ENCODE assay signal across 19 cellular contexts in genomic region chr3:51711352-51712019, GRCh38. TPM values are rescaled to one million over a fixed set of nuclear protein-coding genes. Genes with fewer than 3 reads are reported as not detected.
DNase-seq lines count a peak whose midpoint lies in the region; ATAC-seq, FAIRE-seq and TF ChIP-seq lines count a peak whose summit lies in the region.
"Had no signal": no experiment of that assay in that cellular context is flagged by ENCODE, and none has a peak within 500 bp of the region (broad histone marks: within the 10 kb centered on the region; RNA-seq: fewer than 3 reads in every experiment).

No MANE protein-coding gene starts in this region.

- TF ChIP-seq CTCF in SK-N-SH (IDR thresholded peaks at IDR 0.05): no peak
- no peak for TF ChIP-seq CTCF in D721Med (IDR thresholded peaks at IDR 0.05; ENCODE audit: insufficient read depth, missing control alignments)

- WGBS in SK-N-SH (ENCODE audit: low lambda C conversion rate): 58% methylated on average over 7 of the region's 8 CpGs
- no CpG with 5 or more reads among the region's 8 CpGs for WGBS in neuronal stem cell (ENCODE audit: extremely low coverage in 2 of 2, insufficient read length in 2 of 2, insufficient replicate concordance in 1 of 2), 2 donors

- POLR2A ChIA-PET in SK-N-SH (lab: Yijun Ruan, JAX): no interaction called here

- H2AK5ac ChIP-seq in neuronal stem cell (ENCODE audit: low read depth, low read length): no peak overlapping the region

- H3K79me2 ChIP-seq in SK-N-SH (ENCODE audit: insufficient read depth): no peaks in the 10 kb centered on the region

- H2AFZ ChIP-seq in SK-N-SH (ENCODE audit: low read depth) (no peak overlapping the region), neuronal stem cell (ENCODE audit: low read length) (no peak overlapping the region)

- H4K8ac ChIP-seq in neuronal stem cell (ENCODE audit: low read depth, low read length): no peak overlapping the region

- CTCF ChIA-PET in SK-N-SH (lab: Yijun Ruan, JAX): interaction anchor here (1.2 to 9.6 kb wide), 2 partner anchors 8 to 87 kb away, joined by 5 to 89 read pairs; no protein-coding TSS in a partner anchor

- H3K4me3 ChIP-seq in SK-N-SH (ENCODE audit: low read depth in 2 of 2, low read length in 1 of 2): no peak overlapping the region
- no peak overlapping the region for H3K4me3 ChIP-seq in neuronal stem cell (ENCODE audit: low read length in 2 of 2)
- H3K4me3 ChIP-seq: esophagus squamous epithelium, tibial nerve had no signal

- H3K4me1 ChIP-seq in SK-N-SH (ENCODE audit: control insufficient read depth in 1 of 2, insufficient read depth in 2 of 2, low read depth in 1 of 2, low read length in 1 of 2) (peaks cover 0 to 6% of the 10 kb centered on the region in 2 experiments; a peak in 1 of 4 replicates), neuronal stem cell (ENCODE audit: control insufficient read depth in 2 of 2, insufficient read depth in 1 of 2, low read depth in 1 of 2, low read length in 2 of 2) (peaks cover 3 to 4% of the 10 kb centered on the region in 2 donors)
- H3K4me1 ChIP-seq: Caco-2 had no signal

- no peaks in the 10 kb centered on the region for H3K9me2 ChIP-seq in SK-N-SH

- DNase-seq in SK-N-SH (peak; percentile 13), D721Med (ENCODE audit: insufficient read length, low spot score) (peak; percentile 11), neuronal stem cell (ENCODE audit: low spot score) (no peak), EL (no peak), NCI-H2171 treated with DMSO at 0.1 percent for 48 hours (lab: John Stamatoyannopoulos, UW) (no peak), GM19240 (ENCODE audit: insufficient read length, low spot score) (no peak)
- peak; percentile 36 for DNase-seq in activated CD8-positive, alpha-beta memory T cell treated with anti-CD3 and anti-CD28 coated beads, Interleukin-2, amount 50 U/mL, for 48 hours
- DNase-seq: activated naive CD4-positive, alpha-beta T cell; effector memory CD4-positive, alpha-beta T cell; esophagus squamous epithelium; Karpas-422; NCI-H1092; NCI-H2081 treated with DMSO at 0.1 percent for 48 hours; stimulated activated naive CD8-positive, alpha-beta T cell treated with anti-CD3 and anti-CD28 coated beads, Interleukin-15, Interleukin-2, amounts not matched to agents 100 U/mL and 50 U/mL, for 24 hours had no signal

- no peaks in the 10 kb centered on the region for H3K9me3 ChIP-seq in SK-N-SH
- no peaks in the 10 kb centered on the region for H3K9me3 ChIP-seq in neuronal stem cell (replicated peaks in 1 of 2; ENCODE audit: control insufficient read depth in 2 of 2, insufficient read depth in 1 of 2, low read depth in 1 of 2, low read length in 2 of 2)
- H3K9me3 ChIP-seq: Caco-2, esophagus squamous epithelium, tibial nerve had no signal

- no peaks in the 10 kb centered on the region for H3K79me1 ChIP-seq in neuronal stem cell (ENCODE audit: low read depth, low read length)

- H3K9ac ChIP-seq in SK-N-SH: no peak overlapping the region
- H3K9ac ChIP-seq in neuronal stem cell (ENCODE audit: low read depth, low read length, poor library complexity): peak overlapping the region; percentile 53

- H3K36me3 ChIP-seq in SK-N-SH (replicated peaks in 1 of 2; ENCODE audit: control insufficient read depth in 1 of 2, insufficient read depth in 2 of 2, low read length in 1 of 2): no peaks in the 10 kb centered on the region
- peaks cover 7 to 9% of the 10 kb centered on the region in 2 donors for H3K36me3 ChIP-seq in neuronal stem cell (replicated peaks in 1 of 2; ENCODE audit: control insufficient read depth in 2 of 2, insufficient read depth in 2 of 2, low read length in 2 of 2)
- H3K36me3 ChIP-seq: esophagus squamous epithelium had no signal

- H3K23ac ChIP-seq in neuronal stem cell (ENCODE audit: low read depth, low read length, poor library complexity): no peak overlapping the region

- no peak overlapping the region for H2BK5ac ChIP-seq in neuronal stem cell (ENCODE audit: low read length)

- no peaks in the 10 kb centered on the region for H3F3A ChIP-seq in SK-N-SH (replicated peaks; ENCODE audit: insufficient read depth)

- no peak overlapping the region for H2BK12ac ChIP-seq in neuronal stem cell (ENCODE audit: low read length)

- peaks cover 8% of the 10 kb centered on the region for H4K20me1 ChIP-seq in SK-N-SH (ENCODE audit: insufficient read depth)

- no peak for ATAC-seq in SK-N-SH treated with all-trans-retinoic acid at 6 μM for 48 hours
- ATAC-seq: left cardiac atrium; stimulated activated naive CD8-positive, alpha-beta T cell treated with anti-CD3 and anti-CD28 coated beads, Interleukin-15, Interleukin-2, amounts not matched to agents 100 U/mL and 50 U/mL, for 24 hours had no signal

- no peak overlapping the region for H4K91ac ChIP-seq in neuronal stem cell (ENCODE audit: low read depth, low read length, poor library complexity)

- H3K27me3 ChIP-seq in SK-N-SH (ENCODE audit: insufficient read depth): no peaks in the 10 kb centered on the region
- peaks cover 0 to 16% (median 15%) of the 10 kb centered on the region in 3 experiments for H3K27me3 ChIP-seq in neuronal stem cell (ENCODE audit: control insufficient read depth in 3 of 3, insufficient read depth in 3 of 3, low read depth in 1 of 3, low read length in 3 of 3)
- H3K27me3 ChIP-seq: tibial nerve had no signal

- TF ChIP-seq EP300 in SK-N-SH (IDR thresholded peaks at IDR 0.05; ENCODE audit: borderline replicate concordance in 1 of 2, low read depth in 1 of 2, low read length in 1 of 2): no peak

- H3K18ac ChIP-seq in neuronal stem cell (ENCODE audit: low read length): no peak overlapping the region

- H3K27ac ChIP-seq in SK-N-SH (ENCODE audit: low read depth in 2 of 2, low read length in 1 of 2): no peak overlapping the region
- H3K27ac ChIP-seq in neuronal stem cell (replicated peaks; ENCODE audit: low read length): no peak overlapping the region
- H3K27ac ChIP-seq: 22Rv1, esophagus squamous epithelium, tibial nerve had no signal

- FAIRE-seq in D721Med (lab: Jason Lieb, UNC): no peak

- H2BK120ac ChIP-seq in neuronal stem cell (ENCODE audit: low read depth, low read length): no peak overlapping the region

- H3K4me2 ChIP-seq in SK-N-SH (no peak overlapping the region), neuronal stem cell (ENCODE audit: insufficient read depth, low read length, poor library complexity, severe bottlenecking) (no peak overlapping the region)

- TF ChIP-seq RAD21 in SK-N-SH (IDR thresholded peaks at IDR 0.05; ENCODE audit: low read length): no peak

- no peak overlapping the region for H3K4ac ChIP-seq in neuronal stem cell (ENCODE audit: low read length)

- H3K14ac ChIP-seq in neuronal stem cell (ENCODE audit: low read length): no peak overlapping the region

- H2BK15ac ChIP-seq in neuronal stem cell (ENCODE audit: low read length): no peak overlapping the region

TF ChIP-seq in SK-N-SH, 30 proteins besides CTCF, POLR2A, EP300 and RAD21:
- TF ChIP-seq PBX3 (IDR thresholded peaks at IDR 0.05): no peak
- TF ChIP-seq RCOR1 (IDR thresholded peaks at IDR 0.05; ENCODE audit: low read length): no peak

TF ChIP-seq in SK-N-SH treated with all-trans-retinoic acid at 6 μM for 48 hours, 23 proteins besides CTCF, POLR2A, EP300 and RAD21 (continues in another document):
- no peak for TF ChIP-seq ARNTL (CRISPR knock-in tag; IDR thresholded peaks at IDR 0.05; ENCODE audit: borderline replicate concordance, low read depth)
- no peak for TF ChIP-seq ZNF8 (CRISPR knock-in tag; IDR thresholded peaks at IDR 0.05)
- no peak for TF ChIP-seq POU6F1 (CRISPR knock-in tag; IDR thresholded peaks at IDR 0.05; ENCODE audit: borderline replicate concordance, low read depth)
- no peak for TF ChIP-seq TCF4 (CRISPR knock-in tag; IDR thresholded peaks at IDR 0.05; ENCODE audit: borderline replicate concordance)
- no peak for TF ChIP-seq ZC3H10 (CRISPR knock-in tag; IDR thresholded peaks at IDR 0.05)
- TF ChIP-seq ZNF565 (CRISPR knock-in tag; conservative IDR thresholded peaks at IDR 0.05; ENCODE audit: low read depth): no peak
- TF ChIP-seq CSRNP3 (CRISPR knock-in tag; IDR thresholded peaks at IDR 0.05): no peak
- TF ChIP-seq ZFP30 (CRISPR knock-in tag; IDR thresholded peaks at IDR 0.05): no peak
- no peak for TF ChIP-seq CSDC2 (CRISPR knock-in tag; IDR thresholded peaks at IDR 0.05)
- TF ChIP-seq GLIS3 (CRISPR knock-in tag; IDR thresholded peaks at IDR 0.05): no peak
- no peak for TF ChIP-seq TOX (CRISPR knock-in tag; IDR thresholded peaks at IDR 0.05; ENCODE audit: borderline replicate concordance)
- no peak for TF ChIP-seq ZNF70 (CRISPR knock-in tag; IDR thresholded peaks at IDR 0.05)

RNA-seq across cellular contexts. Expression of gene GRM2, which starts 4.6 kb away (rescaled TPM):
- polyA plus RNA-seq in SK-N-SH (2012; rRNA removed): 0.15 and 0.24 TPM in 2 replicates
- polyA plus RNA-seq in SK-N-SH (2012; cell fraction: cytosol; rRNA removed): 0.01 and 0.16 TPM in 2 replicates
- 0.55 and 0.82 TPM in 2 replicates for polyA plus RNA-seq in SK-N-SH (2012; cell fraction: nucleus; rRNA removed)
- polyA plus RNA-seq in neuronal stem cell (2013, experiment 1 of 2): 4.7 TPM
- 4.3 TPM for polyA plus RNA-seq in neuronal stem cell (2013, experiment 2 of 2)

RNA-seq across cellular contexts. Expression of gene TEX264, which starts 40.4 kb away (rescaled TPM):
- polyA plus RNA-seq in SK-N-SH (2012; rRNA removed): 82.1 and 86.0 TPM in 2 replicates
- 39.3 and 60.0 TPM in 2 replicates for polyA plus RNA-seq in SK-N-SH (2012; cell fraction: cytosol; rRNA removed)
- polyA plus RNA-seq in SK-N-SH (2012; cell fraction: nucleus; rRNA removed): 71.2 and 84.0 TPM in 2 replicates
- polyA plus RNA-seq in neuronal stem cell (2013, experiment 1 of 2): 4.3 TPM
- 4.1 TPM for polyA plus RNA-seq in neuronal stem cell (2013, experiment 2 of 2)

Comparison
In these comparisons a context has a peak if more than half of its experiments do, and no peak if none do; other contexts are left out.
1. DNase-seq: peak in SK-N-SH (single experiment), D721Med (single experiment) and activated CD8-positive, alpha-beta memory T cell treated with anti-CD3 and anti-CD28 coated beads, Interleukin-2, amount 50 U/mL, for 48 hours (single experiment); none in neuronal stem cell (single experiment), EL (single experiment), NCI-H2171 treated with DMSO at 0.1 percent for 48 hours (single experiment) and GM19240 (single experiment).